ENCODE assay signal across 27 cellular contexts in genomic region chr1:230040440-230040839, GRCh38.
"Had no signal": no experiment of that assay in that cellular context is flagged by ENCODE, and none has a peak within 500 bp of the region (broad histone marks: within the 10 kb centered on the region; RNA-seq: fewer than 3 reads in every experiment).

No MANE protein-coding gene starts in this region.

- H3K36me3 ChIP-seq: colonic mucosa, esophagus squamous epithelium, gastrocnemius medialis, gastroesophageal sphincter, heart left ventricle, heart right ventricle had no signal

- H3K4me3 ChIP-seq: colonic mucosa, coronary artery, dorsolateral prefrontal cortex, esophagus squamous epithelium, gastrocnemius medialis, gastroesophageal sphincter, heart left ventricle, heart right ventricle had no signal

- ATAC-seq: effector memory CD8-positive, alpha-beta T cell; esophagus mucosa; foreskin keratinocyte; gastrocnemius medialis; gastroesophageal sphincter; heart left ventricle; heart right ventricle had no signal

- H3K9me3 ChIP-seq: colonic mucosa, gastrocnemius medialis had no signal

- H3K27me3 ChIP-seq: colonic mucosa, dorsolateral prefrontal cortex, gastrocnemius medialis, gastroesophageal sphincter, heart left ventricle had no signal

- FAIRE-seq: colon, endometrium, endothelial cell of umbilical vein, frontal cortex had no signal

- H3K27ac ChIP-seq: colonic mucosa, coronary artery, dorsolateral prefrontal cortex, epithelial cell of prostate, esophagus squamous epithelium, foreskin keratinocyte, gastrocnemius medialis, gastroesophageal sphincter, heart left ventricle, heart right ventricle had no signal

- H3K4me1 ChIP-seq: colonic mucosa, esophagus squamous epithelium, foreskin keratinocyte, gastrocnemius medialis, gastroesophageal sphincter, heart left ventricle, heart right ventricle had no signal

- DNase-seq: colonic mucosa; cortex of kidney; dermis blood vessel endothelial cell; dorsolateral prefrontal cortex; effector CD4-positive, alpha-beta T cell; effector CD8-positive, alpha-beta T cell; effector memory CD4-positive, alpha-beta T cell; effector memory CD8-positive, alpha-beta T cell; endodermal cell; erythroblast; esophagus squamous epithelium; foreskin fibroblast; foreskin keratinocyte; foreskin melanocyte; gastrocnemius medialis; glutamatergic neuron; head of caudate nucleus; heart left ventricle; heart right ventricle had no signal
